In the genomic region with DNA sequence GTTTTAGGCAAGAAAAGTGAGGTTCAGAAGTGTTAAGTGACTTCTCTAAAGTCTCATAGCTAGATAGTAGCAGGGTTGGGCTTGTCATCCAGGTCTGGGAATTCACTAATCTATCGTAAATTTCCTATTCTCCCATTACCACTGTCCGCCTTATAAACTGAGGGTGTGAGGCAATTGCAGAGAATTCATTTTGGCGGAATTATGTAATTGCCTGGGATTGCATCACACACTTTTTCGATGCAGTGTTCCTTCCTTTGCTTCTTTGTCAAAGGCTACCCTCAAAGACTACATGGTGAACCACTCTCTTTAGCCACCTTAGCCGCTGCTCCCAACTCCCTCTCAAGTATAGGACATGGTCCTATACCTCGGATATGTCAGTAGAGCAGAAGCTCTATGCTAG, we compare ENCODE assay signal across 1 cellular context.
TF ChIP-seq lines count a peak whose summit lies in the region.

No MANE protein-coding gene starts in this region.

TF ChIP-seq in K562, 482 proteins besides CTCF, POLR2A, EP300 and RAD21 (continued from another document):
- TF ChIP-seq ZNF197 (CRISPR knock-in tag; IDR thresholded peaks at IDR 0.05; ENCODE audit: low read depth) = no peak
- TF ChIP-seq, protein P1, sequence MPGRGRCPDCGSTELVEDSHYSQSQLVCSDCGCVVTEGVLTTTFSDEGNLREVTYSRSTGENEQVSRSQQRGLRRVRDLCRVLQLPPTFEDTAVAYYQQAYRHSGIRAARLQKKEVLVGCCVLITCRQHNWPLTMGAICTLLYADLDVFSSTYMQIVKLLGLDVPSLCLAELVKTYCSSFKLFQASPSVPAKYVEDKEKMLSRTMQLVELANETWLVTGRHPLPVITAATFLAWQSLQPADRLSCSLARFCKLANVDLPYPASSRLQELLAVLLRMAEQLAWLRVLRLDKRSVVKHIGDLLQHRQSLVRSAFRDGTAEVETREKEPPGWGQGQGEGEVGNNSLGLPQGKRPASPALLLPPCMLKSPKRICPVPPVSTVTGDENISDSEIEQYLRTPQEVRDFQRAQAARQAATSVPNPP (IDR thresholded peaks at IDR 0.05; ENCODE audit: borderline replicate concordance, insufficient read depth, insufficient read length) = no peak
- TF ChIP-seq, protein P2, sequence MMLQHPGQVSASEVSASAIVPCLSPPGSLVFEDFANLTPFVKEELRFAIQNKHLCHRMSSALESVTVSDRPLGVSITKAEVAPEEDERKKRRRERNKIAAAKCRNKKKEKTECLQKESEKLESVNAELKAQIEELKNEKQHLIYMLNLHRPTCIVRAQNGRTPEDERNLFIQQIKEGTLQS (IDR thresholded peaks at IDR 0.05) = peak; percentile 70; the same call in 1 of the 2 replicates
- TF ChIP-seq, protein P2 (CRISPR knock-in tag; conservative IDR thresholded peaks at IDR 0.05) = no peak
- no peak for TF ChIP-seq MTF1 (CRISPR knock-in tag; IDR thresholded peaks at IDR 0.05; ENCODE audit: borderline replicate concordance)
- peak; percentile 73 for TF ChIP-seq CEBPG (CRISPR knock-in tag; IDR thresholded peaks at IDR 0.05)
- peak; percentile 82 to 93 for TF ChIP-seq CEBPG (tag; conservative IDR thresholded peaks at IDR 0.05 in 1 of 2, IDR thresholded peaks at IDR 0.05 in 1 of 2)
- no peak for TF ChIP-seq OTX1 (CRISPR knock-in tag; IDR thresholded peaks at IDR 0.05)
- TF ChIP-seq POLR2AphosphoS2 (IDR thresholded peaks at IDR 0.05; ENCODE audit: low read length) = no peak
- TF ChIP-seq, protein P3, sequence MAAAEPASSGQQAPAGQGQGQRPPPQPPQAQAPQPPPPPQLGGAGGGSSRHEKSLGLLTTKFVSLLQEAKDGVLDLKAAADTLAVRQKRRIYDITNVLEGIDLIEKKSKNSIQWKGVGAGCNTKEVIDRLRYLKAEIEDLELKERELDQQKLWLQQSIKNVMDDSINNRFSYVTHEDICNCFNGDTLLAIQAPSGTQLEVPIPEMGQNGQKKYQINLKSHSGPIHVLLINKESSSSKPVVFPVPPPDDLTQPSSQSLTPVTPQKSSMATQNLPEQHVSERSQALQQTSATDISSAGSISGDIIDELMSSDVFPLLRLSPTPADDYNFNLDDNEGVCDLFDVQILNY (CRISPR knock-in tag; IDR thresholded peaks at IDR 0.05) = no peak
- TF ChIP-seq C11orf30 (IDR thresholded peaks at IDR 0.05; ENCODE audit: low read depth) = no peak
- TF ChIP-seq ZFP1 (CRISPR knock-in tag; IDR thresholded peaks at IDR 0.05) = no peak
- TF ChIP-seq NCOA6 (IDR thresholded peaks at IDR 0.05) = no peak
- no peak for TF ChIP-seq E2F1 (CRISPR knock-in tag; IDR thresholded peaks at IDR 0.05)
- TF ChIP-seq EWSR1 (IDR thresholded peaks at IDR 0.05; ENCODE audit: borderline replicate concordance, low read depth, partially characterized antibody) = no peak
- TF ChIP-seq SMAD1 (IDR thresholded peaks at IDR 0.05; ENCODE audit: low read depth, low read length, partially characterized antibody) = no peak
- TF ChIP-seq PML (IDR thresholded peaks at IDR 0.05; ENCODE audit: low read length) = no peak
- no peak for TF ChIP-seq MTA2 (IDR thresholded peaks at IDR 0.05; ENCODE audit: low read depth)
- peak; percentile 72 for TF ChIP-seq ETV1 (tag; conservative IDR thresholded peaks at IDR 0.05; ENCODE audit: low read depth)
- no peak for TF ChIP-seq ZNF717 (CRISPR knock-in tag; IDR thresholded peaks at IDR 0.05)
- no peak for TF ChIP-seq TARDBP (IDR thresholded peaks at IDR 0.05)
- no peak for TF ChIP-seq SNIP1 (IDR thresholded peaks at IDR 0.05; ENCODE audit: low read depth)
- TF ChIP-seq BCOR (IDR thresholded peaks at IDR 0.05) = no peak
- TF ChIP-seq ATF7 (IDR thresholded peaks at IDR 0.05) = peak; percentile 26; the same call in 1 of the 2 replicates
- no peak for TF ChIP-seq ELF2 (CRISPR knock-in tag; IDR thresholded peaks at IDR 0.05)
- TF ChIP-seq, protein P4, sequence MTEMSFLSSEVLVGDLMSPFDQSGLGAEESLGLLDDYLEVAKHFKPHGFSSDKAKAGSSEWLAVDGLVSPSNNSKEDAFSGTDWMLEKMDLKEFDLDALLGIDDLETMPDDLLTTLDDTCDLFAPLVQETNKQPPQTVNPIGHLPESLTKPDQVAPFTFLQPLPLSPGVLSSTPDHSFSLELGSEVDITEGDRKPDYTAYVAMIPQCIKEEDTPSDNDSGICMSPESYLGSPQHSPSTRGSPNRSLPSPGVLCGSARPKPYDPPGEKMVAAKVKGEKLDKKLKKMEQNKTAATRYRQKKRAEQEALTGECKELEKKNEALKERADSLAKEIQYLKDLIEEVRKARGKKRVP (CRISPR knock-in tag; IDR thresholded peaks at IDR 0.05) = peak; percentile 86
- TF ChIP-seq TBL1XR1 (IDR thresholded peaks at IDR 0.05; ENCODE audit: low read length in 2 of 2) = no peak
- TF ChIP-seq TFE3 (CRISPR knock-in tag; IDR thresholded peaks at IDR 0.05) = no peak
- TF ChIP-seq ZBTB34 (CRISPR knock-in tag; IDR thresholded peaks at IDR 0.05) = no peak
- TF ChIP-seq, protein P5, sequence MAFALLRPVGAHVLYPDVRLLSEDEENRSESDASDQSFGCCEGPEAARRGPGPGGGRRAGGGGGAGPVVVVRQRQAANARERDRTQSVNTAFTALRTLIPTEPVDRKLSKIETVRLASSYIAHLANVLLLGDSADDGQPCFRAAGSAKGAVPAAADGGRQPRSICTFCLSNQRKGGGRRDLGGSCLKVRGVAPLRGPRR (CRISPR knock-in tag; IDR thresholded peaks at IDR 0.05) = no peak
- no peak for TF ChIP-seq MITF (IDR thresholded peaks at IDR 0.05)
- no peak for TF ChIP-seq ZNF445 (CRISPR knock-in tag; IDR thresholded peaks at IDR 0.05; ENCODE audit: low read depth)
- TF ChIP-seq L3MBTL2 (IDR thresholded peaks at IDR 0.05) = peak; percentile 38; the same call in 1 of the 2 replicates
- no peak for TF ChIP-seq SRSF1 (IDR thresholded peaks at IDR 0.05; ENCODE audit: low read depth, low read length)
- no peak for TF ChIP-seq POLR3G (IDR thresholded peaks at IDR 0.05; ENCODE audit: extremely low read depth, insufficient read length, insufficient replicate concordance)
- TF ChIP-seq, protein P6, sequence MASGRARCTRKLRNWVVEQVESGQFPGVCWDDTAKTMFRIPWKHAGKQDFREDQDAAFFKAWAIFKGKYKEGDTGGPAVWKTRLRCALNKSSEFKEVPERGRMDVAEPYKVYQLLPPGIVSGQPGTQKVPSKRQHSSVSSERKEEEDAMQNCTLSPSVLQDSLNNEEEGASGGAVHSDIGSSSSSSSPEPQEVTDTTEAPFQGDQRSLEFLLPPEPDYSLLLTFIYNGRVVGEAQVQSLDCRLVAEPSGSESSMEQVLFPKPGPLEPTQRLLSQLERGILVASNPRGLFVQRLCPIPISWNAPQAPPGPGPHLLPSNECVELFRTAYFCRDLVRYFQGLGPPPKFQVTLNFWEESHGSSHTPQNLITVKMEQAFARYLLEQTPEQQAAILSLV (tag; IDR thresholded peaks at IDR 0.05) = peak; percentile 52; the same call in 1 of the 2 replicates
